ENCODE assay signal across 6 cellular contexts in the genomic region with DNA sequence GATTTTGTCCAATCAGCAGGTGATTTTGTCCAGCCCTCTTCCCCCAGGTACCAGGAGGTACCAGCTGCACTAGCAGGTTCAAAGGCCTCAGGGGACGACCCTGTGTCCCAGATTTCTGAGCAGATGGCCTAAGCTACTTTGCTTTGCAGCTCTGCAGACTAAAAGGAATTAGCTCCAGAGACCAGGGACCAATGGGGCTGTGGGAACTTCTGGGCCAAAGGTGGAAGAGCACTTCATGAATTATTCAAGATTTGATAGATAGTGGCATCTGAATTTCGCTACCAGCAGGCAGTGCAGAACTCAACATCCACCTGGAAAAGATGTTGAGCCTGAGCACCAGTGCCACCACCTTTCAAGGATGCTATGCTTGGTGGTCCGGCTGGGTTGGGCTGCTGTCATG. TPM values are rescaled to one million over a fixed set of nuclear protein-coding genes. Genes with fewer than 3 reads are reported as not detected.
"Had no signal": no experiment of that assay in that cellular context is flagged by ENCODE, and none has a peak within 500 bp of the region (broad histone marks: within the 10 kb centered on the region; RNA-seq: fewer than 3 reads in every experiment).

No MANE protein-coding gene starts in this region.

RNA-seq across cellular contexts. Expression of a gene that starts 21.1 kb away (rescaled TPM):
- total RNA-seq: HepG2, HT1080 had no signal

RNA-seq across cellular contexts. Expression of a gene that starts 37.9 kb away (rescaled TPM):
- total RNA-seq: GM23248, H4, H7, HepG2, HFFc6, HT1080 had no signal
